Comparison of ENCODE assay signal across 8 cellular contexts in genomic region chr19:4456843-4457653, GRCh38. TPM values are rescaled to one million over a fixed set of nuclear protein-coding genes. Genes with fewer than 3 reads are reported as not detected.
A peak's percentile ranks its signal among the peaks of the same experiment; 100 is the strongest.
DNase-seq lines count a peak whose midpoint lies in the region; ATAC-seq and TF ChIP-seq lines count a peak whose summit lies in the region.

No MANE protein-coding gene starts in this region.

- no peak overlapping the region for H3K4ac ChIP-seq in neuronal stem cell (ENCODE audit: low read length)

- WGBS in neuronal stem cell (ENCODE audit: extremely low coverage in 2 of 2, insufficient read length in 2 of 2, insufficient replicate concordance in 1 of 2), 2 donors: no CpG with 5 or more reads among the region's 53 CpGs

- peak overlapping the region; percentile 90 to 96 for H3K4me3 ChIP-seq in DND-41 (ENCODE audit: low read depth in 1 of 2, low read length in 2 of 2)
- H3K4me3 ChIP-seq in foreskin fibroblast (ENCODE audit: low read depth in 1 of 2, low read length in 2 of 2): peak overlapping the region; percentile 73 to 96
- peak overlapping the region; percentile 84 to 94 for H3K4me3 ChIP-seq in neuronal stem cell (ENCODE audit: low read length in 2 of 2)

- peak overlapping the region; percentile 85 for H2AK5ac ChIP-seq in neuronal stem cell (ENCODE audit: low read depth, low read length)

- H3K4me1 ChIP-seq in DND-41 (ENCODE audit: insufficient read depth, low read length) (peaks cover 26% of the 10 kb centered on the region), neuronal stem cell (ENCODE audit: control insufficient read depth in 2 of 2, insufficient read depth in 1 of 2, low read depth in 1 of 2, low read length in 2 of 2) (peaks cover 8 to 15% of the 10 kb centered on the region in 2 donors)

- H3K27ac ChIP-seq in DND-41 (ENCODE audit: low read length): peak overlapping the region; percentile 90
- H3K27ac ChIP-seq in neuronal stem cell (replicated peaks; ENCODE audit: low read length): peak overlapping the region; percentile 97

- H3K27me3 ChIP-seq in DND-41 (ENCODE audit: insufficient read depth, low read length, poor library complexity) (no peaks in the 10 kb centered on the region), neuronal stem cell (ENCODE audit: control insufficient read depth in 3 of 3, insufficient read depth in 3 of 3, low read depth in 1 of 3, low read length in 3 of 3) (no peaks in the 10 kb centered on the region)

- no peak overlapping the region for H3K23ac ChIP-seq in neuronal stem cell (ENCODE audit: low read depth, low read length, poor library complexity)

- peak overlapping the region; percentile 99 for H3K18ac ChIP-seq in neuronal stem cell (ENCODE audit: low read length)

- peak overlapping the region; percentile 79 for H3K4me2 ChIP-seq in DND-41 (ENCODE audit: insufficient read depth, low read length)
- H3K4me2 ChIP-seq in neuronal stem cell (ENCODE audit: insufficient read depth, low read length, poor library complexity, severe bottlenecking): peak overlapping the region; percentile 74

- DNase-seq in DND-41 (peak; percentile 68), HCEC 1CT (peak; percentile 23), NCI-H510A (lab: John Stamatoyannopoulos, UW) (peak; percentile 71), foreskin fibroblast (peak; percentile 45 to 76), neuronal stem cell (ENCODE audit: low spot score) (peak; percentile 82), DMS114 treated with DMSO at 0.1 percent for 48 hours (lab: John Stamatoyannopoulos, UW; ENCODE audit: unreplicated experiment) (no peak), NCI-H2081 (lab: John Stamatoyannopoulos, UW) (no peak)
- DNase-seq in activated T-helper 9 cell treated with anti-CD3 and anti-CD28 coated beads, Interleukin-2, amount 50 U/mL, for 16 hours (ENCODE audit: low read depth): peak; percentile 48

- no peak overlapping the region for H4K91ac ChIP-seq in neuronal stem cell (ENCODE audit: low read depth, low read length, poor library complexity)

- H2BK120ac ChIP-seq in neuronal stem cell (ENCODE audit: low read depth, low read length): no peak overlapping the region

- H3K9me3 ChIP-seq in DND-41 (ENCODE audit: insufficient read depth, low read length, severe bottlenecking) (no peaks in the 10 kb centered on the region), neuronal stem cell (replicated peaks in 1 of 2; ENCODE audit: control insufficient read depth in 2 of 2, insufficient read depth in 1 of 2, low read depth in 1 of 2, low read length in 2 of 2) (no peaks in the 10 kb centered on the region)

- H3K9ac ChIP-seq in DND-41 (ENCODE audit: low read depth, low read length): peak overlapping the region; percentile 71
- H3K9ac ChIP-seq in neuronal stem cell (ENCODE audit: low read depth, low read length, poor library complexity): peak overlapping the region; percentile 90

- peaks cover 44% of the 10 kb centered on the region for H4K20me1 ChIP-seq in DND-41 (ENCODE audit: insufficient read depth, low read length)

- no peak overlapping the region for H2BK15ac ChIP-seq in neuronal stem cell (ENCODE audit: low read length)

- no peak overlapping the region for H3K14ac ChIP-seq in neuronal stem cell (ENCODE audit: low read length)

- no peak overlapping the region for H2BK12ac ChIP-seq in neuronal stem cell (ENCODE audit: low read length)

- peak overlapping the region; percentile 82 for H2BK5ac ChIP-seq in neuronal stem cell (ENCODE audit: low read length)

- peaks cover 1% of the 10 kb centered on the region for H3K79me1 ChIP-seq in neuronal stem cell (ENCODE audit: low read depth, low read length)

- no peak for TF ChIP-seq CTCF in DND-41 (IDR thresholded peaks at IDR 0.05; ENCODE audit: borderline replicate concordance, extremely low read depth, low read length, poor library complexity, severe bottlenecking)
- no peak for TF ChIP-seq CTCF in foreskin fibroblast (IDR thresholded peaks at IDR 0.05; ENCODE audit: low read depth, low read length)

- no peak overlapping the region for H4K8ac ChIP-seq in neuronal stem cell (ENCODE audit: low read depth, low read length)

- H2AFZ ChIP-seq in DND-41 (ENCODE audit: low read depth, low read length): peak overlapping the region; percentile 81
- peak overlapping the region; percentile 84 for H2AFZ ChIP-seq in neuronal stem cell (ENCODE audit: low read length)

- peaks cover 29% of the 10 kb centered on the region for H3K79me2 ChIP-seq in DND-41 (ENCODE audit: insufficient read depth, low read length)

- H3K36me3 ChIP-seq in DND-41 (ENCODE audit: insufficient read depth, low read length) (peaks cover 24% of the 10 kb centered on the region), neuronal stem cell (replicated peaks in 1 of 2; ENCODE audit: control insufficient read depth in 2 of 2, insufficient read depth in 2 of 2, low read length in 2 of 2) (peaks cover 6 to 24% of the 10 kb centered on the region in 2 donors)

- ATAC-seq in DND-41 (ENCODE audit: insufficient read depth, low read depth): peak; percentile 45

RNA-seq across cellular contexts. Expression of gene UBXN6, which starts 0.5 kb away (rescaled TPM):
- 28.2 TPM for polyA plus RNA-seq in neuronal stem cell (2013, experiment 1 of 2)
- polyA plus RNA-seq in neuronal stem cell (2013, experiment 2 of 2): 29.6 TPM

RNA-seq across cellular contexts. Expression of gene HDGFL2, which starts 15.0 kb away (rescaled TPM):
- 73.8 TPM for polyA plus RNA-seq in neuronal stem cell (2013, experiment 1 of 2)
- 75.2 TPM for polyA plus RNA-seq in neuronal stem cell (2013, experiment 2 of 2)

RNA-seq across cellular contexts. Expression of gene CHAF1A, which starts 54.6 kb away (rescaled TPM):
- polyA plus RNA-seq in neuronal stem cell (2013, experiment 1 of 2): 59.2 TPM
- 56.4 TPM for polyA plus RNA-seq in neuronal stem cell (2013, experiment 2 of 2)

RNA-seq across cellular contexts. Expression of gene SH3GL1, which starts 56.7 kb away (rescaled TPM):
- polyA plus RNA-seq in neuronal stem cell (2013, experiment 1 of 2): 88.3 TPM
- 86.1 TPM for polyA plus RNA-seq in neuronal stem cell (2013, experiment 2 of 2)

Comparison
In these comparisons a context has a peak if more than half of its experiments do, and no peak if none do; other contexts are left out.
1. DNase-seq: peak in DND-41 (single experiment), HCEC 1CT (single experiment), NCI-H510A (single experiment), activated T-helper 9 cell treated with anti-CD3 and anti-CD28 coated beads, Interleukin-2, amount 50 U/mL, for 16 hours (single experiment), foreskin fibroblast (2 of 2) and neuronal stem cell (single experiment); none in DMS114 treated with DMSO at 0.1 percent for 48 hours (single experiment) and NCI-H2081 (0 of 2).
2. Peak in every context shown above with its lines, with median percentiles within 50 percentile points of each other: H3K4me3 ChIP-seq.